ENCODE assay signal across 11 cellular contexts in genomic region chr4:148287111-148287510, GRCh38.
DNase-seq lines count a peak whose midpoint lies in the region; ATAC-seq and TF ChIP-seq lines count a peak whose summit lies in the region.
"Had no signal": no experiment of that assay in that cellular context is flagged by ENCODE, and none has a peak within 500 bp of the region (broad histone marks: within the 10 kb centered on the region; RNA-seq: fewer than 3 reads in every experiment).

No MANE protein-coding gene starts in this region.

- no peaks in the 10 kb centered on the region for H3K27me3 ChIP-seq in BE2C

- ATAC-seq in SK-N-SH treated with all-trans-retinoic acid at 6 μM for 48 hours (no peak; the same call in 2 of the 3 replicates), HG03108 (IDR thresholded peaks at IDR 0.05; ENCODE audit: unreplicated experiment) (no peak)

- DNase-seq in BE2C (peak; percentile 33), NCI-H69 (lab: John Stamatoyannopoulos, UW) (peak; percentile 18), putamen (ENCODE audit: low spot score) (peak; percentile 17), cerebellar nuclear complex (lab: John Stamatoyannopoulos, UW) (no peak)
- DNase-seq: Caco-2; CD4-positive, CD25-positive, alpha-beta regulatory T cell; GM23248; IMR-90 had no signal

- H3K4me3 ChIP-seq in BE2C (ENCODE audit: low read depth, low read length): no peak overlapping the region; the same call in 1 of the 2 replicates
- H3K4me3 ChIP-seq: GM23248, HAP-1 had no signal

- no peaks in the 10 kb centered on the region for H3K9me3 ChIP-seq in BE2C
- H3K9me3 ChIP-seq: Caco-2, HAP-1 had no signal

- H3K36me3 ChIP-seq in BE2C: no peaks in the 10 kb centered on the region
- H3K36me3 ChIP-seq: HAP-1 had no signal

- no peak for TF ChIP-seq CTCF in BE2C (IDR thresholded peaks at IDR 0.05; ENCODE audit: low read depth, low read length)

- peaks cover 44% of the 10 kb centered on the region for H3K4me1 ChIP-seq in BE2C
- H3K4me1 ChIP-seq: Caco-2, HAP-1 had no signal

TF ChIP-seq in SK-N-SH treated with all-trans-retinoic acid at 6 μM for 48 hours, 23 proteins besides CTCF, POLR2A, EP300 and RAD21:
- peak; percentile 38; the same call in 1 of the 2 replicates for TF ChIP-seq TSHZ2 (CRISPR knock-in tag; IDR thresholded peaks at IDR 0.05)
- no peak for TF ChIP-seq ZFP3 (CRISPR knock-in tag; IDR thresholded peaks at IDR 0.05)

Comparison
In these comparisons a context has a peak if more than half of its experiments do, and no peak if none do; other contexts are left out.
1. DNase-seq: peak in BE2C (single experiment), NCI-H69 (single experiment) and putamen (single experiment); none in cerebellar nuclear complex (0 of 2).